Comparison of ENCODE assay signal across 10 cellular contexts in the genomic region with DNA sequence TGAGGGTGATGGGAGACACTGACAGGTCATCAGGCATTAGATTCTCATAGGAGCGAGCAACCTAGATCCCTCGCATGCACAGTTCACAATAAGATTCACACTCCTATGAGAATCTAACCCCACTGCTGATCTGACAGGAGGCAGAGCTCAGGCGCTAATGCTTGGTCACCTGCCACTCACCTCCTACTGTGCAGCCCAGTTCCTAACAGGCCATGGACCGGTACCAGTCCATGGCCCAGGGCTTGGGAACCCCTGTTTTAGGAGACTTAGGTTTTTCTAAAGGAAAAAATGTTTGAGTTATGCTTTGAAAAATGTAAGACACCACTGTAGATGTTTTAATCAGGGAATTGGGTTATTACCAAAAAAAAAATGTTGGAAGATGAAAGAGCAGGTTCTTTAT. TPM values are rescaled to one million over a fixed set of nuclear protein-coding genes. Genes with fewer than 3 reads are reported as not detected.
DNase-seq lines count a peak whose midpoint lies in the region; ATAC-seq and TF ChIP-seq lines count a peak whose summit lies in the region.
"Had no signal": no experiment of that assay in that cellular context is flagged by ENCODE, and none has a peak within 500 bp of the region (broad histone marks: within the 10 kb centered on the region; RNA-seq: fewer than 3 reads in every experiment).

No MANE protein-coding gene starts in this region.

- H3K27me3 ChIP-seq in foreskin keratinocyte: no peaks in the 10 kb centered on the region

- peak overlapping the region; percentile 86 for H3K27ac ChIP-seq in foreskin keratinocyte

- H3K4me1 Mint-ChIP-seq in T-cell: peaks cover 76 to 82% (median 79%) of the 10 kb centered on the region in 3 donors
- peaks cover 79% of the 10 kb centered on the region for H3K4me1 Mint-ChIP-seq in stimulated activated memory B cell treated with anti-CD40 and anti-IgM and Interleukin-4, amounts not matched to agents 10 μg/mL and 1 μg/mL and 100 μg/mL, for 72 hours

- ATAC-seq in T-cell (replicated peaks in 1 of 4) (no peak), foreskin keratinocyte (no peak), GM18519 (IDR thresholded peaks at IDR 0.05; ENCODE audit: low FRiP score, unreplicated experiment) (no peak), GM18511 (IDR thresholded peaks at IDR 0.05; ENCODE audit: unreplicated experiment) (no peak), GM21619 (IDR thresholded peaks at IDR 0.05; ENCODE audit: unreplicated experiment) (no peak)
- ATAC-seq in stimulated activated memory B cell treated with anti-CD40 and anti-IgM and Interleukin-4, amounts not matched to agents 10 μg/mL and 1 μg/mL and 100 μg/mL, for 72 hours: no peak

- POLR2A ChIA-PET in T-cell (lab: Charles Lee): interaction anchor here (0.6 to 1.0 kb wide), 4 partner anchors 10 to 45 kb away, joined by 3 to 9 read pairs (median 3); no protein-coding TSS in a partner anchor

- H3K4me3 Mint-ChIP-seq in T-cell: peak overlapping the region in 1 of 3 donors; percentile 98
- H3K4me3 Mint-ChIP-seq in stimulated activated memory B cell treated with anti-CD40 and anti-IgM and Interleukin-4, amounts not matched to agents 10 μg/mL and 1 μg/mL and 100 μg/mL, for 72 hours: no peak overlapping the region

- no peak for TF ChIP-seq CTCF in foreskin keratinocyte (conservative IDR thresholded peaks at IDR 0.05)

- H3K9me3 Mint-ChIP-seq in T-cell: no peaks in the 10 kb centered on the region
- H3K9me3 Mint-ChIP-seq in stimulated activated memory B cell treated with anti-CD40 and anti-IgM and Interleukin-4, amounts not matched to agents 10 μg/mL and 1 μg/mL and 100 μg/mL, for 72 hours: no peaks in the 10 kb centered on the region

- peak overlapping the region; percentile 73 to 79 for H3K27ac Mint-ChIP-seq in T-cell
- H3K27ac Mint-ChIP-seq in stimulated activated memory B cell treated with anti-CD40 and anti-IgM and Interleukin-4, amounts not matched to agents 10 μg/mL and 1 μg/mL and 100 μg/mL, for 72 hours: peak overlapping the region; percentile 54

- H3K4me1 ChIP-seq in foreskin keratinocyte: peaks cover 24% of the 10 kb centered on the region

- no peaks in the 10 kb centered on the region for H3K27me3 Mint-ChIP-seq in T-cell
- H3K27me3 Mint-ChIP-seq in stimulated activated memory B cell treated with anti-CD40 and anti-IgM and Interleukin-4, amounts not matched to agents 10 μg/mL and 1 μg/mL and 100 μg/mL, for 72 hours: no peaks in the 10 kb centered on the region

- H3K36me3 Mint-ChIP-seq in T-cell: peaks cover 33% of the 10 kb centered on the region
- H3K36me3 Mint-ChIP-seq in stimulated activated memory B cell treated with anti-CD40 and anti-IgM and Interleukin-4, amounts not matched to agents 10 μg/mL and 1 μg/mL and 100 μg/mL, for 72 hours: peaks cover 31% of the 10 kb centered on the region

- DNase-seq in activated CD8-positive, alpha-beta memory T cell treated with anti-CD3 and anti-CD28 coated beads, Interleukin-2, amount 50 U/mL, for 48 hours: peak; percentile 50
- no peak for DNase-seq in activated CD8-positive, alpha-beta memory T cell treated with anti-CD3 and anti-CD28 coated beads, Interleukin-2, amount 50 U/mL, for 4 hours
- no peak for DNase-seq in T-cell
- DNase-seq in foreskin keratinocyte: no peak
- DNase-seq: DMS79 treated with DMSO at 0.1 percent for 48 hours, NCI-H526 had no signal

- CTCF ChIA-PET in T-cell (lab: Charles Lee): interaction anchor here in 1 of 2 donors (0.7 kb wide), 1 partner anchor 46 kb away, joined by 3 read pairs; no protein-coding TSS in a partner anchor

RNA-seq across cellular contexts. Expression of a gene that starts 6.7 kb away (rescaled TPM):
- total RNA-seq in T-cell (1,000 to 10,000 TPM; 1,114 to 1,417 (median 1,253) TPM), foreskin keratinocyte (123 and 142 TPM in 2 replicates)
- polyA plus RNA-seq in foreskin keratinocyte: 131 and 143 TPM in 2 replicates
